ENCODE assay signal across 16 cellular contexts in genomic region chr6:80988892-80989291, GRCh38.
DNase-seq lines count a peak whose midpoint lies in the region; FAIRE-seq and TF ChIP-seq lines count a peak whose summit lies in the region.
"Had no signal": no experiment of that assay in that cellular context is flagged by ENCODE, and none has a peak within 500 bp of the region (broad histone marks: within the 10 kb centered on the region; RNA-seq: fewer than 3 reads in every experiment).

No MANE protein-coding gene starts in this region.

- H3K27ac ChIP-seq in dorsolateral prefrontal cortex: no peak overlapping the region

- H3K27me3 Mint-ChIP-seq in mesothelial cell of epicardium (ENCODE audit: low read depth): no peaks in the 10 kb centered on the region
- no peaks in the 10 kb centered on the region for H3K27me3 Mint-ChIP-seq in activated CD4-positive, alpha-beta T cell treated with anti-CD3 and anti-CD28 coated beads, Interleukin-2, amount 10 ng/mL, durations not matched to agents 7 days and 5 days
- H3K27me3 Mint-ChIP-seq: CD4-positive, CD25-positive, alpha-beta regulatory T cell had no signal

- POLR2A ChIA-PET in activated CD4-positive, alpha-beta T cell treated with anti-CD3 and anti-CD28 coated beads, Interleukin-2, amount 10 ng/mL, durations not matched to agents 7 days and 5 days (lab: Charles Lee): no interaction called here

- H3K4me3 Mint-ChIP-seq in mesothelial cell of epicardium: no peak overlapping the region
- H3K4me3 Mint-ChIP-seq in activated CD4-positive, alpha-beta T cell treated with anti-CD3 and anti-CD28 coated beads, Interleukin-2, amount 10 ng/mL, durations not matched to agents 7 days and 5 days: no peak overlapping the region
- H3K4me3 Mint-ChIP-seq: CD4-positive, CD25-positive, alpha-beta regulatory T cell had no signal

- peaks cover 4% of the 10 kb centered on the region for H3K9me3 Mint-ChIP-seq in mesothelial cell of epicardium
- H3K9me3 Mint-ChIP-seq in activated CD4-positive, alpha-beta T cell treated with anti-CD3 and anti-CD28 coated beads, Interleukin-2, amount 10 ng/mL, durations not matched to agents 7 days and 5 days: no peaks in the 10 kb centered on the region

- peak overlapping the region; percentile 27 for H3K27ac Mint-ChIP-seq in mesothelial cell of epicardium
- H3K27ac Mint-ChIP-seq in activated CD4-positive, alpha-beta T cell treated with anti-CD3 and anti-CD28 coated beads, Interleukin-2, amount 10 ng/mL, durations not matched to agents 7 days and 5 days: no peak overlapping the region
- H3K27ac Mint-ChIP-seq: CD4-positive, CD25-positive, alpha-beta regulatory T cell had no signal

- H3K4me3 ChIP-seq in dorsolateral prefrontal cortex: no peak overlapping the region

- DNase-seq in D721Med (ENCODE audit: insufficient read length, low spot score) (no peak), NCI-H82 (lab: John Stamatoyannopoulos, UW) (peak; percentile 72), fibroblast of gingiva (ENCODE audit: low read depth) (peak; percentile 26), mesothelial cell of epicardium (ENCODE audit: low spot score in 2 of 2, unreplicated experiment in 2 of 2) (no peak), dorsolateral prefrontal cortex (no peak)
- no peak for DNase-seq in activated naive CD4-positive, alpha-beta T cell (lab: John Stamatoyannopoulos, UW)
- no peak for DNase-seq in activated CD4-positive, alpha-beta T cell treated with anti-CD3 and anti-CD28 coated beads, Interleukin-2, amount 10 ng/mL, durations not matched to agents 7 days and 5 days
- DNase-seq: CD4-positive, CD25-positive, alpha-beta regulatory T cell; DMS79; Kasumi-1; NCI-H1694; NK-92 treated with Interleukin-12 subunit alpha and Interleukin-12 subunit beta, amount 100 ng/mL, for 24 hours; SIG-M5; T-helper 1 cell had no signal

- TF ChIP-seq CTCF in D721Med (IDR thresholded peaks at IDR 0.05; ENCODE audit: insufficient read depth, missing control alignments) (no peak), mesothelial cell of epicardium (IDR thresholded peaks at IDR 0.05; ENCODE audit: unreplicated experiment) (no peak), dorsolateral prefrontal cortex (IDR thresholded peaks at IDR 0.05 in 54 of 56, conservative IDR thresholded peaks at IDR 0.05 in 2 of 56; ENCODE audit: low read depth in 1 of 56, partially characterized antibody in 56 of 56) (no peak)

- CTCF ChIA-PET in activated CD4-positive, alpha-beta T cell treated with anti-CD3 and anti-CD28 coated beads, Interleukin-2, amount 10 ng/mL, durations not matched to agents 7 days and 5 days (lab: Charles Lee): no interaction called here

- peak; percentile 44 for FAIRE-seq in D721Med (lab: Jason Lieb, UNC)
- FAIRE-seq: A204.1, GM19239 had no signal

- no peaks in the 10 kb centered on the region for H3K36me3 Mint-ChIP-seq in mesothelial cell of epicardium
- H3K36me3 Mint-ChIP-seq in activated CD4-positive, alpha-beta T cell treated with anti-CD3 and anti-CD28 coated beads, Interleukin-2, amount 10 ng/mL, durations not matched to agents 7 days and 5 days (ENCODE audit: low read depth): no peaks in the 10 kb centered on the region
- H3K36me3 Mint-ChIP-seq: CD4-positive, CD25-positive, alpha-beta regulatory T cell had no signal

- peaks cover 8% of the 10 kb centered on the region for H3K4me1 Mint-ChIP-seq in mesothelial cell of epicardium
- H3K4me1 Mint-ChIP-seq in activated CD4-positive, alpha-beta T cell treated with anti-CD3 and anti-CD28 coated beads, Interleukin-2, amount 10 ng/mL, durations not matched to agents 7 days and 5 days: no peaks in the 10 kb centered on the region
- H3K4me1 Mint-ChIP-seq: CD4-positive, CD25-positive, alpha-beta regulatory T cell had no signal

- no peaks in the 10 kb centered on the region for H3K27me3 ChIP-seq in dorsolateral prefrontal cortex

- intact Hi-C loops in dorsolateral prefrontal cortex (cut with DNase I): no loop called here

Comparison
In these comparisons a context has a peak if more than half of its experiments do, and no peak if none do; other contexts are left out.
1. DNase-seq: peak in NCI-H82 (single experiment) and fibroblast of gingiva (single experiment); none in D721Med (single experiment), mesothelial cell of epicardium (0 of 2), dorsolateral prefrontal cortex (0 of 10), activated naive CD4-positive, alpha-beta T cell (0 of 4) and activated CD4-positive, alpha-beta T cell treated with anti-CD3 and anti-CD28 coated beads, Interleukin-2, amount 10 ng/mL, durations not matched to agents 7 days and 5 days (single experiment).